8 cellular contexts compared by ENCODE assay signal in the genomic region with DNA sequence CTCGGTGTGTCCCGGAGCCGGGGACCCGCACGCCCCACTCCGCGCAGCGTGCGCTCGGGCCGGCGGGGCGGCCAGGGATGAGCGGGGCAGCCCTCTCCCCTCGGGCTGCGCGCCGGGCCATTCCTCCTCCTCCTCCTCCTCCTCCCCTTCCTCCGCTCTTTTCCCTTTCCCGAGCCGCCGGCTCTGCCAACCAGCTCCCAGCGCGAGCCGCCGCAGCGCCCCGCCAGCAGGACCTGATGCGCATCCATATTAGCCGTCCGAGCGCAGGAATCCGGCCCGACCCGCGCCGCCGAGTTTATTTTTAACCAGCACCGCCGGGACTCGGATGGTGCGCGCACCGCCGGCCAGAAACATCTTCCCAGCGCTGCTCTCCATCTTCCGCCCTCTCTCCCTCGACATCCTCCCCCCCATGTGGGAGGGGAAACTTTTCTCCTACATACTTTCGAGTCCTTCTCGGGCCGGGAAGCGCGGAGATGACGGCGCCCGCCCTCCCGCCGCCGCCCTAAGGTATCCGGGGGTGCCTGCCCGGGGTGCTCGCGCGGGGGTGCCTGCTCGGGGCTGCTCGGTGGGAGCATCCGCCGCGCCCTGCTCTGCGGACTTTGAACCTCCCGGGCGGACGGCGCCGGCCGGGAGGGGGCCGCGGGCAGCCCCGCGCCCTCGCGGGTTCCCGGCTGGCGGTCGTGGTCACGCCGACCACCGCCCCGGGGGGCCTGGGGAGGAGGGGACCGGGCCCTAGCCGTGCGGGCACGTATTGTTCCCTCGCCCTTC. TPM values are rescaled to one million over a fixed set of nuclear protein-coding genes. Genes with fewer than 3 reads are reported as not detected.
DNase-seq lines count a peak whose midpoint lies in the region; TF ChIP-seq lines count a peak whose summit lies in the region.

No MANE protein-coding gene starts in this region.

- no peaks in the 10 kb centered on the region for H3K9me3 Mint-ChIP-seq in activated CD4-positive, alpha-beta memory T cell treated with anti-CD3 and anti-CD28 coated beads for 36 hours
- H3K9me3 Mint-ChIP-seq in endothelial cell (ENCODE audit: unreplicated experiment) (no peaks in the 10 kb centered on the region), mesothelial cell of epicardium (no peaks in the 10 kb centered on the region)
- H3K9me3 Mint-ChIP-seq in stimulated activated naive CD8-positive, alpha-beta T cell treated with anti-CD3 and anti-CD28 coated beads, Interleukin-15, Interleukin-2, amounts not matched to agents 100 ng/mL and 50 ng/mL, for 24 hours: no peaks in the 10 kb centered on the region

- peaks cover 3% of the 10 kb centered on the region for H3K36me3 Mint-ChIP-seq in activated CD4-positive, alpha-beta memory T cell treated with anti-CD3 and anti-CD28 coated beads for 36 hours
- no peaks in the 10 kb centered on the region for H3K36me3 Mint-ChIP-seq in endothelial cell (ENCODE audit: low read depth, unreplicated experiment)
- H3K36me3 Mint-ChIP-seq in mesothelial cell of epicardium: no peaks in the 10 kb centered on the region
- H3K36me3 Mint-ChIP-seq in stimulated activated naive CD8-positive, alpha-beta T cell treated with anti-CD3 and anti-CD28 coated beads, Interleukin-15, Interleukin-2, amounts not matched to agents 100 ng/mL and 50 ng/mL, for 24 hours (ENCODE audit: low read depth): peaks cover 16% of the 10 kb centered on the region

- CTCF ChIA-PET in activated CD4-positive, alpha-beta memory T cell treated with anti-CD3 and anti-CD28 coated beads for 36 hours (lab: Charles Lee): interaction anchor here (1.1 to 2.8 kb wide), 2 partner anchors 21 to 252 kb away, joined by 3 to 6 read pairs; no protein-coding TSS in a partner anchor

- TF ChIP-seq CTCF in endothelial cell (IDR thresholded peaks at IDR 0.05; ENCODE audit: unreplicated experiment): no peak
- TF ChIP-seq CTCF in mesothelial cell of epicardium (IDR thresholded peaks at IDR 0.05; ENCODE audit: unreplicated experiment): no peak

- DNase-seq in NCI-H82 (lab: John Stamatoyannopoulos, UW): peak; percentile 63
- DNase-seq in NCI-H82 treated with DMSO at 0.1 percent for 48 hours (lab: John Stamatoyannopoulos, UW; ENCODE audit: unreplicated experiment): no peak
- peak; percentile 52 for DNase-seq in LHCN-M2 (ENCODE audit: low read depth)
- peak; percentile 60 for DNase-seq in activated CD4-positive, alpha-beta memory T cell treated with anti-CD3 and anti-CD28 coated beads for 36 hours
- peak; percentile 62 for DNase-seq in endothelial cell (ENCODE audit: low spot score)
- peak; percentile 40 to 69 for DNase-seq in mesothelial cell of epicardium (ENCODE audit: low spot score in 2 of 2, unreplicated experiment in 2 of 2)
- no peak for DNase-seq in Kasumi-1 (lab: John Stamatoyannopoulos, UW)

- H3K27ac Mint-ChIP-seq in activated CD4-positive, alpha-beta memory T cell treated with anti-CD3 and anti-CD28 coated beads for 36 hours: peak overlapping the region; percentile 93
- H3K27ac Mint-ChIP-seq in endothelial cell (ENCODE audit: unreplicated experiment): no peak overlapping the region
- peak overlapping the region; percentile 92 for H3K27ac Mint-ChIP-seq in mesothelial cell of epicardium
- peak overlapping the region; percentile 94 for H3K27ac Mint-ChIP-seq in stimulated activated naive CD8-positive, alpha-beta T cell treated with anti-CD3 and anti-CD28 coated beads, Interleukin-15, Interleukin-2, amounts not matched to agents 100 ng/mL and 50 ng/mL, for 24 hours

- H3K4me1 Mint-ChIP-seq in activated CD4-positive, alpha-beta memory T cell treated with anti-CD3 and anti-CD28 coated beads for 36 hours (ENCODE audit: low read depth): peaks cover 41% of the 10 kb centered on the region
- H3K4me1 Mint-ChIP-seq in endothelial cell (ENCODE audit: unreplicated experiment) (peaks cover 31% of the 10 kb centered on the region), mesothelial cell of epicardium (peaks cover 42% of the 10 kb centered on the region)
- H3K4me1 Mint-ChIP-seq in stimulated activated naive CD8-positive, alpha-beta T cell treated with anti-CD3 and anti-CD28 coated beads, Interleukin-15, Interleukin-2, amounts not matched to agents 100 ng/mL and 50 ng/mL, for 24 hours (ENCODE audit: low read depth): peaks cover 50% of the 10 kb centered on the region

- POLR2A ChIA-PET in activated CD4-positive, alpha-beta memory T cell treated with anti-CD3 and anti-CD28 coated beads for 36 hours (lab: Charles Lee): interaction anchor here (0.6 to 7.0 kb wide), 4 partner anchors 21 to 45 kb away, joined by 3 to 36 read pairs (median 11); no protein-coding TSS in a partner anchor

- H3K4me3 Mint-ChIP-seq in activated CD4-positive, alpha-beta memory T cell treated with anti-CD3 and anti-CD28 coated beads for 36 hours: peak overlapping the region; percentile 88
- peak overlapping the region; percentile 94 for H3K4me3 Mint-ChIP-seq in endothelial cell (ENCODE audit: unreplicated experiment)
- peak overlapping the region; percentile 94 for H3K4me3 Mint-ChIP-seq in mesothelial cell of epicardium
- H3K4me3 Mint-ChIP-seq in stimulated activated naive CD8-positive, alpha-beta T cell treated with anti-CD3 and anti-CD28 coated beads, Interleukin-15, Interleukin-2, amounts not matched to agents 100 ng/mL and 50 ng/mL, for 24 hours: peak overlapping the region; percentile 92

- no peaks in the 10 kb centered on the region for H3K27me3 Mint-ChIP-seq in activated CD4-positive, alpha-beta memory T cell treated with anti-CD3 and anti-CD28 coated beads for 36 hours
- H3K27me3 Mint-ChIP-seq in endothelial cell (ENCODE audit: unreplicated experiment) (peaks cover 7% of the 10 kb centered on the region), mesothelial cell of epicardium (ENCODE audit: low read depth) (no peaks in the 10 kb centered on the region)
- no peaks in the 10 kb centered on the region for H3K27me3 Mint-ChIP-seq in stimulated activated naive CD8-positive, alpha-beta T cell treated with anti-CD3 and anti-CD28 coated beads, Interleukin-15, Interleukin-2, amounts not matched to agents 100 ng/mL and 50 ng/mL, for 24 hours

- intact Hi-C loops in activated CD4-positive, alpha-beta memory T cell treated with anti-CD3 and anti-CD28 coated beads for 36 hours (cut with micrococcal nuclease): loop anchor here (1.0 to 5.0 kb wide), 2 partner anchors 190 to 426 kb away; no protein-coding TSS in a partner anchor

RNA-seq across cellular contexts. Expression of gene RREB1, which starts 0.6 kb away (rescaled TPM):
- 9.9 and 11.5 TPM in 2 replicates for total RNA-seq in LHCN-M2 (2014; rRNA removed)
- polyA plus RNA-seq in LHCN-M2 (2012): 5.4 TPM
- total RNA-seq in activated CD4-positive, alpha-beta memory T cell treated with anti-CD3 and anti-CD28 coated beads for 36 hours: 10 to 100 TPM; 13.0 to 13.5 TPM
- 57.6 TPM for total RNA-seq in endothelial cell (ENCODE audit: unreplicated experiment)
- total RNA-seq in mesothelial cell of epicardium: 55.4 to 63.0 TPM (median 57.5 TPM) in 3 replicates

Comparison
In these comparisons a context has a peak if more than half of its experiments do, and no peak if none do; other contexts are left out.
1. DNase-seq: peak in NCI-H82 (single experiment), LHCN-M2 (single experiment), activated CD4-positive, alpha-beta memory T cell treated with anti-CD3 and anti-CD28 coated beads for 36 hours (single experiment), endothelial cell (single experiment) and mesothelial cell of epicardium (2 of 2); none in NCI-H82 treated with DMSO at 0.1 percent for 48 hours (single experiment) and Kasumi-1 (0 of 2).
2. Peak in every context shown above with its lines, with median percentiles within 50 percentile points of each other: H3K4me3 Mint-ChIP-seq.